9 cellular contexts compared by ENCODE assay signal in the genomic region with DNA sequence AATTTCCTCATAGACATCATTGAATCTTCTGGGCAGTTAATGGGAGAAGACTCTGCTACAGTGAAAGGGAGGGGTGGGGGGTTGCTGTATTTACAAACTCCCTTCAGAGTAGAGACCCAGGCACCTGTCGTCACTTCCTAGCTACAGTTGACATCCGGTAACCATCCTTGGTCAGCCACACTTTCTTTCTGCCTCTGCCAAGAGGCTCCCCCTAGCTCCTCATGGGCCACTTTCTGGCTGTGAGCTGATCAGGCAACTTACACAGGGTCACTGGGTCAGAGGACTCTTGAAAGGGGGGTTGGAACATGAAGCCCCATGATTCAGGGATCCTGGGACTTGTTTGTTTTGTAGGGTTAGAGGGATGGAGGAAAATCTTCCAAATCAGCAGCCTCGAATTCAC. TPM values are rescaled to one million over a fixed set of nuclear protein-coding genes. Genes with fewer than 3 reads are reported as not detected.
DNase-seq lines count a peak whose midpoint lies in the region; ATAC-seq, FAIRE-seq and TF ChIP-seq lines count a peak whose summit lies in the region.
"Had no signal": no experiment of that assay in that cellular context is flagged by ENCODE, and none has a peak within 500 bp of the region (broad histone marks: within the 10 kb centered on the region; RNA-seq: fewer than 3 reads in every experiment).

No MANE protein-coding gene starts in this region.

- 20% methylated on average over 3 of the region's 3 CpGs for WGBS in pancreas, 2 donors

- peak; percentile 25 to 74 (median 55) for DNase-seq in T-cell
- DNase-seq in colonic mucosa = peak; percentile 32
- no peak for DNase-seq in pancreas
- no peak for DNase-seq in ureter (ENCODE audit: low spot score)
- no peak for DNase-seq in OCI-M2 (lab: John Stamatoyannopoulos, UW; ENCODE audit: unreplicated experiment)

- intact Hi-C loops in colonic mucosa (cut with DNase I) (no loop called here), pancreas (cut with DNase I) (no loop called here)

- peaks cover 15% of the 10 kb centered on the region for H3K36me3 Mint-ChIP-seq in T-cell

- no peak for TF ChIP-seq CTCF in colonic mucosa (IDR thresholded peaks at IDR 0.05)
- TF ChIP-seq CTCF in pancreas (IDR thresholded peaks at IDR 0.05) = no peak

- H3K27me3 Mint-ChIP-seq in T-cell = no peaks in the 10 kb centered on the region

- no peaks in the 10 kb centered on the region for H3K36me3 ChIP-seq in colonic mucosa
- H3K36me3 ChIP-seq in pancreas = no peaks in the 10 kb centered on the region

- H3K9me3 ChIP-seq in colonic mucosa (no peaks in the 10 kb centered on the region), pancreas (no peaks in the 10 kb centered on the region)

- H3K4me3 ChIP-seq in colonic mucosa (peak overlapping the region; percentile 70), pancreas (peak overlapping the region in 3 of 4 donors; percentile 64 to 90 (median 81))

- CTCF ChIA-PET in T-cell (lab: Charles Lee) = interaction anchor here (0.6 to 1.3 kb wide), 7 partner anchors 9 to 629 kb away, joined by 3 to 6 read pairs (median 4); no protein-coding TSS in a partner anchor

- H3K9me3 Mint-ChIP-seq in T-cell = no peaks in the 10 kb centered on the region

- peaks cover 61 to 72% (median 66%) of the 10 kb centered on the region in 3 donors for H3K4me1 Mint-ChIP-seq in T-cell

- peak overlapping the region; percentile 87 to 96 (median 94) for H3K4me3 Mint-ChIP-seq in T-cell

- H3K9ac ChIP-seq in colonic mucosa (ENCODE audit: low read depth in 2 of 2, low read length in 2 of 2) = peak overlapping the region in 1 of 2 donors; percentile 93

- H3K27ac Mint-ChIP-seq in T-cell = peak overlapping the region; percentile 94 to 98

- H3K4me1 ChIP-seq in colonic mucosa = peaks cover 8% of the 10 kb centered on the region
- H3K4me1 ChIP-seq in pancreas = peaks cover 0 to 20% (median 14%) of the 10 kb centered on the region in 3 donors

- peak; percentile 26 for ATAC-seq in GM21723 (IDR thresholded peaks at IDR 0.05; ENCODE audit: unreplicated experiment)
- peak; percentile 20 to 34 (median 32) for ATAC-seq in T-cell (replicated peaks in 1 of 4)
- ATAC-seq in pancreas = no peak
- ATAC-seq in GM21360 (IDR thresholded peaks at IDR 0.05; ENCODE audit: unreplicated experiment) = no peak
- ATAC-seq in HG02571 (IDR thresholded peaks at IDR 0.05; ENCODE audit: unreplicated experiment) = no peak

- FAIRE-seq in pancreas (lab: Jason Lieb, UNC) = no peak

- H3K27me3 ChIP-seq in colonic mucosa (no peaks in the 10 kb centered on the region), pancreas (no peaks in the 10 kb centered on the region)

- peak overlapping the region; percentile 88 for H3K27ac ChIP-seq in colonic mucosa
- peak overlapping the region; percentile 86 to 90 (median 88) for H3K27ac ChIP-seq in pancreas

- POLR2A ChIA-PET in T-cell (lab: Charles Lee) = interaction anchor here (0.6 to 1.3 kb wide), 6 partner anchors 16 to 1767 kb away, joined by 3 to 15 read pairs (median 4); no protein-coding TSS in a partner anchor

RNA-seq across cellular contexts. Expression of a gene that starts 1.2 kb away (rescaled TPM):
- 100 to 1,000 TPM; 118 to 192 (median 162) TPM for total RNA-seq in T-cell
- total RNA-seq in colonic mucosa = 10 to 100 TPM; 20.3 to 44.5 TPM
- 10 to 100 TPM; 12.5 to 26.3 (median 20.0) TPM for total RNA-seq in pancreas
- 10 to 100 TPM; 16.2 to 36.3 TPM for polyA plus RNA-seq in pancreas
- total RNA-seq in ureter = 37.9 TPM

RNA-seq across cellular contexts. Expression of a gene that starts 30.7 kb away (rescaled TPM):
- total RNA-seq in T-cell (10 to 100 TPM; 53.4 to 73.0 (median 61.2) TPM), colonic mucosa (100 to 1,000 TPM; 152 to 187 TPM), pancreas (100 to 1,000 TPM in 5 of 6 donors, 10 to 100 TPM in 1; 88.0 to 122 (median 118) TPM), ureter (141 TPM)
- 100 to 1,000 TPM; 106 to 107 TPM for polyA plus RNA-seq in pancreas

RNA-seq across cellular contexts. Expression of a gene that starts 39.5 kb away (rescaled TPM):
- total RNA-seq in T-cell (under 1 TPM in 1 of 5 donors, not detected in 4; 0.55 TPM), colonic mucosa (1 to 10 TPM in 1 of 2 donors, under 1 TPM in 1; 0.67 to 2.4 TPM), pancreas (100 to 1,000 TPM in 4 of 6 donors, 10 to 100 TPM in 2; 70.9 to 405 (median 172) TPM), ureter (0.73 TPM)
- 10 to 100 TPM; 32.5 to 98.0 TPM for polyA plus RNA-seq in pancreas
- total RNA-seq: SK-MEL-5 had no signal

Comparison
In these comparisons a context has a peak if more than half of its experiments do, and no peak if none do; other contexts are left out.
1. ATAC-seq: peak in GM21723 (single experiment) and T-cell (4 of 4); none in pancreas (0 of 4), GM21360 (single experiment) and HG02571 (single experiment).
2. DNase-seq: peak in T-cell (34 of 34) and colonic mucosa (single experiment); none in pancreas (0 of 6), ureter (single experiment) and OCI-M2 (single experiment).
3. RNA of a gene that starts 39.5 kb away (total RNA-seq): 70.9 to 405 TPM in pancreas; 0.67 to 2.4 TPM in colonic mucosa, 0.73 TPM in ureter (single experiment) and 0.55 TPM in T-cell; every median in the first group is over 10 times any median in the second.